Comparison of ENCODE assay signal across 9 cellular contexts in the genomic region with DNA sequence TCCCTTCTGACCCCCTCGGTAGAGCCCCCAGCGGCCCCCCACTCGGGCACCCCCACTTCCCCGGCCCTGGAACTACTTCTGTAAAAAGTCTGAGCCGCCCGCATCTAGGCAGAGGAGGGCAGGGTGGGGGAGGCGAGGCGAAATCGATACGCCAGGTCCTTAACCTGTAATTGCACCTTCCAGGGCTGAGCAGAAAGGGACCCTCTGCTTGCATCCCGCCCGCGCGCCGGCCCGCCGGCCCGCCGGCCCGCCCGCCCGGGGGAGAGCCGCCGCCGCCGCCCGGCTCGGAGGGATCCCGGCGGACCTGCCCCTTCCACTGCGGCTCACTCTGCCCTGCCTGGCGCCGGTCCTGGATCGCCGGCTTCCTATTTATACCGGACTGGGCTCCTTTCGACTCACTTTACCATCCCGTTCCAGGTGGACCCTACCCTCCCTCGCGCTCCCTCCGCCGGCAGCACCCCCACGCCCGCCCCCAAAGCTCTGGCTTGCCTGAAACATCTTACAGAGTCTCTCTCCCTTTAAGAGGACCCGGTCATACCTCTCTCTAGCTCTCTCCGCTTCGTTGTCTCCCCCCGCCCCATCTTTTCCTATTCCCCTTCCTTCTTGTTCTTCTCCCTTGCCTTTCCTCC. TPM values are rescaled to one million over a fixed set of nuclear protein-coding genes. Genes with fewer than 3 reads are reported as not detected.
DNase-seq lines count a peak whose midpoint lies in the region; ATAC-seq and TF ChIP-seq lines count a peak whose summit lies in the region.
"Had no signal": no experiment of that assay in that cellular context is flagged by ENCODE, and none has a peak within 500 bp of the region (broad histone marks: within the 10 kb centered on the region; RNA-seq: fewer than 3 reads in every experiment).

No MANE protein-coding gene starts in this region.

- H3K27me3 Mint-ChIP-seq in naive B cell = no peaks in the 10 kb centered on the region
- peaks cover 45% of the 10 kb centered on the region for H3K27me3 Mint-ChIP-seq in activated CD4-positive, alpha-beta memory T cell treated with anti-CD3 and anti-CD28 coated beads for 36 hours

- no peak for TF ChIP-seq CTCF in choroid plexus epithelial cell (conservative IDR thresholded peaks at IDR 0.05; ENCODE audit: low read depth, low read length)

- peak; percentile 40 to 47 for ATAC-seq in naive B cell (ENCODE audit: low read depth in 2 of 2)
- no peak for ATAC-seq in HG03354 (IDR thresholded peaks at IDR 0.05; ENCODE audit: poor library complexity, severe bottlenecking, unreplicated experiment)
- no peak for ATAC-seq in GM18511 (IDR thresholded peaks at IDR 0.05; ENCODE audit: unreplicated experiment)
- no peak for ATAC-seq in GM21381 (IDR thresholded peaks at IDR 0.05; ENCODE audit: unreplicated experiment)

- no peaks in the 10 kb centered on the region for H3K79me2 ChIP-seq in ACC112 (ENCODE audit: control insufficient read depth, insufficient read depth, low read length, unreplicated experiment)

- H3K27ac Mint-ChIP-seq in naive B cell = peak overlapping the region; percentile 37 to 95 (median 81)
- H3K27ac Mint-ChIP-seq in activated CD4-positive, alpha-beta memory T cell treated with anti-CD3 and anti-CD28 coated beads for 36 hours = no peak overlapping the region

- intact Hi-C loops in activated CD4-positive, alpha-beta memory T cell treated with anti-CD3 and anti-CD28 coated beads for 36 hours (cut with micrococcal nuclease) = no loop called here

- CTCF ChIA-PET in activated CD4-positive, alpha-beta memory T cell treated with anti-CD3 and anti-CD28 coated beads for 36 hours (lab: Charles Lee) = no interaction called here

- no peaks in the 10 kb centered on the region for H3K36me3 Mint-ChIP-seq in naive B cell
- no peaks in the 10 kb centered on the region for H3K36me3 Mint-ChIP-seq in activated CD4-positive, alpha-beta memory T cell treated with anti-CD3 and anti-CD28 coated beads for 36 hours

- DNase-seq in choroid plexus epithelial cell (ENCODE audit: low read depth) (no peak), naive B cell (peak; percentile 44)
- DNase-seq in activated CD4-positive, alpha-beta memory T cell treated with anti-CD3 and anti-CD28 coated beads for 36 hours = no peak

- POLR2A ChIA-PET in activated CD4-positive, alpha-beta memory T cell treated with anti-CD3 and anti-CD28 coated beads for 36 hours (lab: Charles Lee) = no interaction called here

- no peaks in the 10 kb centered on the region for H3K36me3 ChIP-seq in ACC112 (ENCODE audit: insufficient read depth, low read length)

- H3K4me3 Mint-ChIP-seq in naive B cell = peak overlapping the region; percentile 93 to 99 (median 96)
- no peak overlapping the region for H3K4me3 Mint-ChIP-seq in activated CD4-positive, alpha-beta memory T cell treated with anti-CD3 and anti-CD28 coated beads for 36 hours

- no peaks in the 10 kb centered on the region for H3K9me3 Mint-ChIP-seq in naive B cell
- no peaks in the 10 kb centered on the region for H3K9me3 Mint-ChIP-seq in activated CD4-positive, alpha-beta memory T cell treated with anti-CD3 and anti-CD28 coated beads for 36 hours

- no peaks in the 10 kb centered on the region for H3K4me1 ChIP-seq in ACC112 (ENCODE audit: control insufficient read depth, insufficient read depth, low read length, unreplicated experiment)

- peaks cover 75% of the 10 kb centered on the region for H3K27me3 ChIP-seq in ACC112 (ENCODE audit: insufficient read depth, low read length)

- H3K4me3 ChIP-seq in ACC112 (ENCODE audit: low read depth, low read length) (peak overlapping the region; percentile 29; the same call in 1 of the 2 replicates), choroid plexus epithelial cell (ENCODE audit: low read depth, low read length) (peak overlapping the region; percentile 37)

- TF ChIP-seq EP300 in Ishikawa (IDR thresholded peaks at IDR 0.05; ENCODE audit: borderline replicate concordance) = no peak

- no peak for TF ChIP-seq RAD21 in Ishikawa (IDR thresholded peaks at IDR 0.05; ENCODE audit: low read depth)

- H2AFZ ChIP-seq in ACC112 (ENCODE audit: low read length, unreplicated experiment) = no peak overlapping the region

- no peak overlapping the region for H3K27ac ChIP-seq in ACC112 (ENCODE audit: low read depth, low read length)

- H3K4me1 Mint-ChIP-seq in naive B cell = peaks cover 41 to 49% (median 45%) of the 10 kb centered on the region in 3 donors
- peaks cover 10% of the 10 kb centered on the region for H3K4me1 Mint-ChIP-seq in activated CD4-positive, alpha-beta memory T cell treated with anti-CD3 and anti-CD28 coated beads for 36 hours (ENCODE audit: low read depth)

TF ChIP-seq in Ishikawa, 13 proteins besides CTCF, POLR2A, EP300 and RAD21:
- TF ChIP-seq TAF1 (IDR thresholded peaks at IDR 0.05; ENCODE audit: low read depth) = peak; percentile 35; the same call in 1 of the 2 replicates
- no peak for TF ChIP-seq TEAD4 (IDR thresholded peaks at IDR 0.05)
- 0 out of 2 replicates have a peak, but pooled peaks have one; percentile 17 for TF ChIP-seq ZBTB7A (IDR thresholded peaks at IDR 0.05; ENCODE audit: low read depth)
- no peak for TF ChIP-seq TCF12 (IDR thresholded peaks at IDR 0.05; ENCODE audit: low read depth)

RNA-seq across cellular contexts. Expression of gene KLHL14, which starts 0.8 kb away (rescaled TPM):
- polyA plus RNA-seq in naive B cell (ENCODE audit: low read depth in 6 of 6) = 10 to 100 TPM; 15.4 to 33.2 (median 21.1) TPM
- total RNA-seq in activated CD4-positive, alpha-beta memory T cell treated with anti-CD3 and anti-CD28 coated beads for 36 hours = not detected
- total RNA-seq: fibroblast of lung had no signal
- polyA plus RNA-seq: fibroblast of lung had no signal

Comparison
In these comparisons a context has a peak if more than half of its experiments do, and no peak if none do; other contexts are left out.
1. ATAC-seq: peak in naive B cell (2 of 2); none in HG03354 (single experiment), GM18511 (single experiment) and GM21381 (single experiment).